Comparison of ENCODE assay signal across 38 cellular contexts in genomic region chr2:121965666-121966065, GRCh38.
"Had no signal": no experiment of that assay in that cellular context is flagged by ENCODE, and none has a peak within 500 bp of the region (broad histone marks: within the 10 kb centered on the region; RNA-seq: fewer than 3 reads in every experiment).

No MANE protein-coding gene starts in this region.

- DNase-seq: activated B cell treated with CpG ODN at 0.5 μM for 24 hours; activated CD4-positive, alpha-beta memory T cell treated with anti-CD3 and anti-CD28 coated beads, Interleukin-2, amount 10 ng/mL, durations not matched to agents 7 days and 5 days; activated CD4-positive, alpha-beta T cell treated with anti-CD3 and anti-CD28 coated beads for 48 hours; activated CD4-positive, CD25-positive, alpha-beta regulatory T cell treated with anti-CD3 and anti-CD28 coated beads, Interleukin-2, amount 50 U/mL, for 72 hours; activated CD8-positive, alpha-beta memory T cell treated with anti-CD3 and anti-CD28 coated beads for 24 hours; activated CD8-positive, alpha-beta memory T cell treated with anti-CD3 and anti-CD28 coated beads, Interleukin-2, amount 10 ng/mL, durations not matched to agents 7 days and 5 days; activated CD8-positive, alpha-beta memory T cell treated with anti-CD3 and anti-CD28 coated beads, Interleukin-2, amount 50 U/mL, for 48 hours; activated effector memory CD4-positive, alpha-beta T cell treated with Interleukin-2 at 50 U/mL for 16 hours; activated naive CD4-positive, alpha-beta T cell treated with anti-CD3 and anti-CD28 coated beads, Interleukin-2, amount 10 ng/mL, durations not matched to agents 7 days and 5 days; activated naive CD8-positive, alpha-beta T cell treated with anti-CD3 and anti-CD28 coated beads, Interleukin-2, amount 50 U/mL, for 24 hours; activated T-cell treated with anti-CD3 and anti-CD28 coated beads, Interleukin-2, amount 50 U/mL, for 48 hours; amniotic stem cell; aorta; brain microvascular endothelial cell; Kasumi-1; KG1; MM.1S; MV-4-11; NCI-H1092; NCI-H1436 treated with DMSO at 0.1 percent for 48 hours; NCI-H1694 treated with DMSO at 0.1 percent for 48 hours; NCI-H2029; NCI-H345; NCI-H510A; NCI-H526; NCI-H748 treated with DMSO at 0.1 percent for 48 hours; NK-92 treated with Interleukin-12 subunit alpha and Interleukin-12 subunit beta, amount 100 ng/mL, for 24 hours; PC-3; Peyer's patch; RPMI8226; SIG-M5; T-cell; T-helper 17 cell; T-helper 9 cell had no signal

- H3K4me1 ChIP-seq: Peyer's patch had no signal

- ATAC-seq: activated CD8-positive, alpha-beta memory T cell treated with anti-CD3 and anti-CD28 coated beads, Interleukin-2, amount 10 ng/mL, durations not matched to agents 7 days and 5 days; activated naive CD8-positive, alpha-beta T cell treated with anti-CD3 and anti-CD28 coated beads, Interleukin-2, amount 50 U/mL, for 24 hours; PC-3; SK-N-SH treated with all-trans-retinoic acid at 6 μM for 48 hours; T-helper 17 cell had no signal

- H3K27ac ChIP-seq: brain microvascular endothelial cell, cardiac muscle cell, Peyer's patch, VCaP had no signal

- H3K36me3 Mint-ChIP-seq: activated CD8-positive, alpha-beta memory T cell treated with anti-CD3 and anti-CD28 coated beads, Interleukin-2, amount 10 ng/mL, durations not matched to agents 7 days and 5 days; activated naive CD4-positive, alpha-beta T cell treated with anti-CD3 and anti-CD28 coated beads, Interleukin-2, amount 10 ng/mL, durations not matched to agents 7 days and 5 days; activated naive CD8-positive, alpha-beta T cell; T-cell had no signal

- H3K9me3 Mint-ChIP-seq: activated B cell treated with CpG ODN at 0.5 μM for 24 hours; activated CD4-positive, alpha-beta memory T cell treated with anti-CD3 and anti-CD28 coated beads, Interleukin-2, amount 10 ng/mL, durations not matched to agents 7 days and 5 days; activated naive CD4-positive, alpha-beta T cell treated with anti-CD3 and anti-CD28 coated beads, Interleukin-2, amount 10 ng/mL, durations not matched to agents 7 days and 5 days; activated naive CD8-positive, alpha-beta T cell treated with anti-CD3 and anti-CD28 coated beads, Interleukin-2, amount 50 U/mL, for 24 hours; T-cell had no signal

- H3K4me3 Mint-ChIP-seq: activated B cell treated with CpG ODN at 0.5 μM for 24 hours; activated CD4-positive, alpha-beta memory T cell treated with anti-CD3 and anti-CD28 coated beads, Interleukin-2, amount 10 ng/mL, durations not matched to agents 7 days and 5 days; activated CD8-positive, alpha-beta memory T cell treated with anti-CD3 and anti-CD28 coated beads, Interleukin-2, amount 10 ng/mL, durations not matched to agents 7 days and 5 days; activated naive CD4-positive, alpha-beta T cell treated with anti-CD3 and anti-CD28 coated beads, Interleukin-2, amount 10 ng/mL, durations not matched to agents 7 days and 5 days; activated naive CD8-positive, alpha-beta T cell; activated naive CD8-positive, alpha-beta T cell treated with anti-CD3 and anti-CD28 coated beads, Interleukin-2, amount 50 U/mL, for 24 hours; T-cell; T-helper 17 cell had no signal

- H3K27ac Mint-ChIP-seq: activated B cell treated with CpG ODN at 0.5 μM for 24 hours; activated CD4-positive, alpha-beta memory T cell treated with anti-CD3 and anti-CD28 coated beads, Interleukin-2, amount 10 ng/mL, durations not matched to agents 7 days and 5 days; activated CD8-positive, alpha-beta memory T cell treated with anti-CD3 and anti-CD28 coated beads, Interleukin-2, amount 10 ng/mL, durations not matched to agents 7 days and 5 days; activated naive CD4-positive, alpha-beta T cell treated with anti-CD3 and anti-CD28 coated beads, Interleukin-2, amount 10 ng/mL, durations not matched to agents 7 days and 5 days; activated naive CD8-positive, alpha-beta T cell; activated naive CD8-positive, alpha-beta T cell treated with anti-CD3 and anti-CD28 coated beads, Interleukin-2, amount 50 U/mL, for 24 hours; T-cell; T-helper 17 cell had no signal

- H3K9me3 ChIP-seq: Peyer's patch had no signal

- H3K27me3 Mint-ChIP-seq: activated B cell treated with CpG ODN at 0.5 μM for 24 hours had no signal

- H3K36me3 ChIP-seq: brain microvascular endothelial cell, cardiac muscle cell, Peyer's patch had no signal

- H3K4me3 ChIP-seq: cardiac muscle cell, Peyer's patch had no signal

- H3K4me1 Mint-ChIP-seq: activated B cell treated with CpG ODN at 0.5 μM for 24 hours; activated CD4-positive, alpha-beta memory T cell treated with anti-CD3 and anti-CD28 coated beads, Interleukin-2, amount 10 ng/mL, durations not matched to agents 7 days and 5 days; activated CD8-positive, alpha-beta memory T cell treated with anti-CD3 and anti-CD28 coated beads, Interleukin-2, amount 10 ng/mL, durations not matched to agents 7 days and 5 days; activated naive CD4-positive, alpha-beta T cell treated with anti-CD3 and anti-CD28 coated beads, Interleukin-2, amount 10 ng/mL, durations not matched to agents 7 days and 5 days; activated naive CD8-positive, alpha-beta T cell treated with anti-CD3 and anti-CD28 coated beads, Interleukin-2, amount 50 U/mL, for 24 hours had no signal

- H3K27me3 ChIP-seq: brain microvascular endothelial cell, cardiac muscle cell, Peyer's patch had no signal
